18 cellular contexts compared by ENCODE assay signal in genomic region chr9:86298873-86299272, GRCh38. TPM values are rescaled to one million over a fixed set of nuclear protein-coding genes. Genes with fewer than 3 reads are reported as not detected.
A peak's percentile ranks its signal among the peaks of the same experiment; 100 is the strongest.
DNase-seq lines count a peak whose midpoint lies in the region; ATAC-seq and TF ChIP-seq lines count a peak whose summit lies in the region.
"Had no signal": no experiment of that assay in that cellular context is flagged by ENCODE, and none has a peak within 500 bp of the region (broad histone marks: within the 10 kb centered on the region; RNA-seq: fewer than 3 reads in every experiment).

No MANE protein-coding gene starts in this region.

- POLR2A ChIA-PET in activated CD8-positive, alpha-beta T cell treated with anti-CD3 and anti-CD28 coated beads for 36 hours (lab: Charles Lee), result interaction anchor here (0.6 kb wide), 1 partner anchor 17 kb away, joined by 3 read pairs; the partner anchor contains the start of gene ISCA1
- POLR2A ChIA-PET in activated CD8-positive, alpha-beta T cell treated with anti-CD3 and anti-CD28 coated beads, Interleukin-2, amount 10 ng/mL, durations not matched to agents 7 days and 5 days (lab: Charles Lee), result interaction anchor here (1.6 kb wide), 1 partner anchor 16 kb away, joined by 5 read pairs; the partner anchor contains the start of gene ISCA1
- POLR2A ChIA-PET in T-cell (lab: Charles Lee), result no interaction called here

- CTCF ChIA-PET in activated CD8-positive, alpha-beta T cell treated with anti-CD3 and anti-CD28 coated beads for 36 hours (lab: Charles Lee), result no interaction called here
- CTCF ChIA-PET in activated CD8-positive, alpha-beta T cell treated with anti-CD3 and anti-CD28 coated beads, Interleukin-2, amount 10 ng/mL, durations not matched to agents 7 days and 5 days (lab: Charles Lee), result interaction anchor here (0.7 to 1.4 kb wide), 3 partner anchors 16 to 115 kb away, joined by 3 read pairs; partner anchors contain the start of gene ISCA1
- CTCF ChIA-PET in T-cell (lab: Charles Lee), result no interaction called here

- H3K4me3 Mint-ChIP-seq in activated CD8-positive, alpha-beta T cell treated with anti-CD3 and anti-CD28 coated beads for 36 hours, result no peak overlapping the region
- H3K4me3 Mint-ChIP-seq in activated CD8-positive, alpha-beta T cell treated with anti-CD3 and anti-CD28 coated beads, Interleukin-2, amount 10 ng/mL, durations not matched to agents 7 days and 5 days, result no peak overlapping the region
- H3K4me3 Mint-ChIP-seq in T-cell, result no peak overlapping the region
- H3K4me3 Mint-ChIP-seq: activated naive CD4-positive, alpha-beta T cell treated with anti-CD3 and anti-CD28 coated beads, Interleukin-2, amount 50 U/mL, for 24 hours; H9; nephron had no signal

- H3K27ac Mint-ChIP-seq in activated CD8-positive, alpha-beta T cell treated with anti-CD3 and anti-CD28 coated beads for 36 hours, result peak overlapping the region; percentile 57
- no peak overlapping the region for H3K27ac Mint-ChIP-seq in activated CD8-positive, alpha-beta T cell treated with anti-CD3 and anti-CD28 coated beads, Interleukin-2, amount 10 ng/mL, durations not matched to agents 7 days and 5 days
- peak overlapping the region in 1 of 2 donors; percentile 61 for H3K27ac Mint-ChIP-seq in T-cell
- H3K27ac Mint-ChIP-seq: nephron had no signal

- DNase-seq in activated CD8-positive, alpha-beta T cell treated with anti-CD3 and anti-CD28 coated beads for 36 hours, result no peak
- DNase-seq in activated CD8-positive, alpha-beta T cell treated with anti-CD3 and anti-CD28 coated beads, Interleukin-2, amount 10 ng/mL, durations not matched to agents 7 days and 5 days, result no peak
- DNase-seq in NCI-H510A (lab: John Stamatoyannopoulos, UW), result peak; percentile 1
- peak; percentile 65 for DNase-seq in fibroblast of peridontal ligament (ENCODE audit: extremely low read depth)
- DNase-seq in sciatic nerve (ENCODE audit: low spot score), result no peak
- DNase-seq in T-cell, result no peak
- DNase-seq: DMS153; H9; hippocampal formation; mesenchymal stem cell; PC-9; SJCRH30; stimulated activated CD4-positive, alpha-beta T cell treated with anti-CD3 and anti-CD28 coated beads, Interleukin-4, amount 100 ng/mL, for 1 hour had no signal

- intact Hi-C loops in activated CD8-positive, alpha-beta T cell treated with anti-CD3 and anti-CD28 coated beads for 36 hours (cut with micrococcal nuclease), result loop anchor here (5.0 kb wide), 1 partner anchor 38 kb away; no protein-coding TSS in a partner anchor
- intact Hi-C loops in sciatic nerve (cut with DNase I), result no loop called here

- ATAC-seq in activated CD8-positive, alpha-beta T cell treated with anti-CD3 and anti-CD28 coated beads for 36 hours, result no peak
- ATAC-seq in activated CD8-positive, alpha-beta T cell treated with anti-CD3 and anti-CD28 coated beads, Interleukin-2, amount 10 ng/mL, durations not matched to agents 7 days and 5 days, result no peak
- ATAC-seq in sciatic nerve, result peak; percentile 78
- no peak for ATAC-seq in GM19455 (IDR thresholded peaks at IDR 0.05; ENCODE audit: unreplicated experiment)
- no peak for ATAC-seq in T-cell (replicated peaks in 1 of 4)
- no peak for ATAC-seq in GM19452 (IDR thresholded peaks at IDR 0.05; ENCODE audit: unreplicated experiment)
- ATAC-seq: activated CD4-positive, CD25-positive, alpha-beta regulatory T cell treated with anti-CD3 and anti-CD28 coated beads, Interleukin-2, amount 50 U/mL, for 24 hours had no signal

- no peaks in the 10 kb centered on the region for H3K27me3 Mint-ChIP-seq in activated CD8-positive, alpha-beta T cell treated with anti-CD3 and anti-CD28 coated beads for 36 hours
- H3K27me3 Mint-ChIP-seq in activated CD8-positive, alpha-beta T cell treated with anti-CD3 and anti-CD28 coated beads, Interleukin-2, amount 10 ng/mL, durations not matched to agents 7 days and 5 days (ENCODE audit: low read depth), result no peaks in the 10 kb centered on the region
- no peaks in the 10 kb centered on the region for H3K27me3 Mint-ChIP-seq in T-cell
- H3K27me3 Mint-ChIP-seq: activated naive CD4-positive, alpha-beta T cell treated with anti-CD3 and anti-CD28 coated beads, Interleukin-2, amount 50 U/mL, for 24 hours had no signal

- peaks cover 47% of the 10 kb centered on the region for H3K36me3 Mint-ChIP-seq in activated CD8-positive, alpha-beta T cell treated with anti-CD3 and anti-CD28 coated beads for 36 hours (ENCODE audit: low read depth)
- H3K36me3 Mint-ChIP-seq in activated CD8-positive, alpha-beta T cell treated with anti-CD3 and anti-CD28 coated beads, Interleukin-2, amount 10 ng/mL, durations not matched to agents 7 days and 5 days (ENCODE audit: low read depth), result peaks cover 52% of the 10 kb centered on the region
- peaks cover 55% of the 10 kb centered on the region for H3K36me3 Mint-ChIP-seq in T-cell

- H3K4me1 Mint-ChIP-seq in activated CD8-positive, alpha-beta T cell treated with anti-CD3 and anti-CD28 coated beads for 36 hours (ENCODE audit: low read depth), result peaks cover 24% of the 10 kb centered on the region
- peaks cover 10% of the 10 kb centered on the region for H3K4me1 Mint-ChIP-seq in activated CD8-positive, alpha-beta T cell treated with anti-CD3 and anti-CD28 coated beads, Interleukin-2, amount 10 ng/mL, durations not matched to agents 7 days and 5 days (ENCODE audit: low read depth)
- peaks cover 12 to 33% (median 13%) of the 10 kb centered on the region in 3 donors for H3K4me1 Mint-ChIP-seq in T-cell

- H3K9me3 Mint-ChIP-seq in activated CD8-positive, alpha-beta T cell treated with anti-CD3 and anti-CD28 coated beads for 36 hours, result no peaks in the 10 kb centered on the region
- no peaks in the 10 kb centered on the region for H3K9me3 Mint-ChIP-seq in activated CD8-positive, alpha-beta T cell treated with anti-CD3 and anti-CD28 coated beads, Interleukin-2, amount 10 ng/mL, durations not matched to agents 7 days and 5 days (ENCODE audit: insufficient read depth)
- no peaks in the 10 kb centered on the region for H3K9me3 Mint-ChIP-seq in T-cell
- H3K9me3 Mint-ChIP-seq: activated naive CD4-positive, alpha-beta T cell treated with anti-CD3 and anti-CD28 coated beads, Interleukin-2, amount 50 U/mL, for 24 hours; H9; nephron had no signal

- no peak for TF ChIP-seq CTCF in activated CD8-positive, alpha-beta T cell treated with anti-CD3 and anti-CD28 coated beads for 36 hours (IDR thresholded peaks at IDR 0.05)

RNA-seq across cellular contexts. Expression of gene ISCA1, which starts 16.5 kb away (rescaled TPM):
- 10 to 100 TPM; 33.3 to 35.0 TPM for total RNA-seq in activated CD8-positive, alpha-beta T cell treated with anti-CD3 and anti-CD28 coated beads for 36 hours
- total RNA-seq in activated CD8-positive, alpha-beta T cell treated with anti-CD3 and anti-CD28 coated beads, Interleukin-2, amount 10 ng/mL, durations not matched to agents 7 days and 5 days, result 10 to 100 TPM; 17.7 to 21.4 TPM
- total RNA-seq in sciatic nerve (32.5 TPM), T-cell (10 to 100 TPM; 30.9 to 69.9 (median 34.5) TPM)

RNA-seq across cellular contexts. Expression of gene C9orf153, which starts 39.4 kb away (rescaled TPM):
- total RNA-seq in activated CD8-positive, alpha-beta T cell treated with anti-CD3 and anti-CD28 coated beads for 36 hours, result under 1 TPM; 0.16 to 0.40 TPM
- under 1 TPM; 0.34 to 0.42 TPM for total RNA-seq in activated CD8-positive, alpha-beta T cell treated with anti-CD3 and anti-CD28 coated beads, Interleukin-2, amount 10 ng/mL, durations not matched to agents 7 days and 5 days
- 0.98 TPM for total RNA-seq in sciatic nerve
- total RNA-seq in T-cell, result under 1 TPM in 4 of 5 donors, not detected in 1; 0.38 to 0.90 (median 0.55) TPM

RNA-seq across cellular contexts. Expression of gene TUT7, which starts 55.3 kb away (rescaled TPM):
- 10 to 100 TPM; 32.0 to 33.6 TPM for total RNA-seq in activated CD8-positive, alpha-beta T cell treated with anti-CD3 and anti-CD28 coated beads for 36 hours
- total RNA-seq in activated CD8-positive, alpha-beta T cell treated with anti-CD3 and anti-CD28 coated beads, Interleukin-2, amount 10 ng/mL, durations not matched to agents 7 days and 5 days, result 10 to 100 TPM; 30.8 to 32.3 TPM
- 33.5 TPM for total RNA-seq in sciatic nerve
- 10 to 100 TPM; 45.4 to 50.4 (median 48.6) TPM for total RNA-seq in T-cell

Comparison
In these comparisons a context has a peak if more than half of its experiments do, and no peak if none do; other contexts are left out.
1. DNase-seq: peak in NCI-H510A (single experiment) and fibroblast of peridontal ligament (single experiment); none in activated CD8-positive, alpha-beta T cell treated with anti-CD3 and anti-CD28 coated beads for 36 hours (single experiment), activated CD8-positive, alpha-beta T cell treated with anti-CD3 and anti-CD28 coated beads, Interleukin-2, amount 10 ng/mL, durations not matched to agents 7 days and 5 days (single experiment), sciatic nerve (single experiment) and T-cell (0 of 34).
2. POLR2A ChIA-PET loops: an anchor here in activated CD8-positive, alpha-beta T cell treated with anti-CD3 and anti-CD28 coated beads for 36 hours (0.6 kb wide) and activated CD8-positive, alpha-beta T cell treated with anti-CD3 and anti-CD28 coated beads, Interleukin-2, amount 10 ng/mL, durations not matched to agents 7 days and 5 days (1.6 kb wide); none called in T-cell.